Comparison of ENCODE assay signal across 1 cellular context in genomic region chr20:32674362-32674789, GRCh38.
TF ChIP-seq lines count a peak whose summit lies in the region.

No MANE protein-coding gene starts in this region.

TF ChIP-seq in HCT116, 20 proteins besides CTCF, POLR2A, EP300 and RAD21 (continued from another document):
- TF ChIP-seq REST (IDR thresholded peaks at IDR 0.05; ENCODE audit: low read depth) (no peak), EZH2 (IDR thresholded peaks at IDR 0.05) (no peak), JUND (IDR thresholded peaks at IDR 0.05) (no peak), SRF (IDR thresholded peaks at IDR 0.05; ENCODE audit: low read depth) (no peak), CBX3 (IDR thresholded peaks at IDR 0.05; ENCODE audit: low read depth) (no peak), POLR2AphosphoS5 (IDR thresholded peaks at IDR 0.05; ENCODE audit: low read depth, low read length) (no peak)
